In the genomic region with DNA sequence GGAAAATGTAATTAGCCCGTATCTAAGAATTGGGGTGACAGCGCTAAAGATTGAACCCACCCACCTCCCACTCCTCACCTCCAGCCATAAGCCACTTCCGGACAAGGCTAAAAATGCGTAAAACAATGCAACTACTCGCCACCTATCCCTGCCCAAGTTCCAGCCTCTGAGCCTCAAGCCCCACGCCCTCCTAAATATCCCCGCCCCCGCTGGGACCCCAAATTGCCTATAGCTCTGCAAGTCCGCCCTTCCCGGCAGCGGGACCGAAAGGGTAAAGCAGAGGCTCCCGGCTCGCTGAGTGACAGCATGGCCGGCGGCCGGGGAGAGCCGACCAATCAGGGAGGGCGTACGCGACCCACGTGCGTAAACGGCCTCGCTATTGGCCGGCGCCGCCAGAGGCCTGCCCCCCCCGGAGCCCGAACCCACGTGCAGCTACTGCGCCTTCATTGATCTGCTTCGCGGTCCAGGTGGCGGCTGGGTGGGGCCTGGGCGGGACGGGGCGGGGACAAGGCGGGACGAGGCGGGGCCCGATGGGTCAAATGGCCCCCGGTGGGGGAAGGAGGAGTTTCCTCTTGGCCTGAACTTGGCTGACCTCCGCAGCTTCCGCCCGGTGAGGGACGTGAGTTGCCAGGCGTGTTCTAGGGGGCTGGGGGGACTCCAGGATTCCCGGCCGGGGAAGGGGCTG, we compare ENCODE assay signal across 1 cellular context.
TF ChIP-seq lines count a peak whose summit lies in the region.

A gene (plus strand): TSS at position 564 of the 685 bp plus-strand sequence. CDS start 670 bp downstream, outside the sequence.

TF ChIP-seq in HCT116, 20 proteins besides CTCF, POLR2A, EP300 and RAD21 (continued from another document):
- TF ChIP-seq, protein P1, sequence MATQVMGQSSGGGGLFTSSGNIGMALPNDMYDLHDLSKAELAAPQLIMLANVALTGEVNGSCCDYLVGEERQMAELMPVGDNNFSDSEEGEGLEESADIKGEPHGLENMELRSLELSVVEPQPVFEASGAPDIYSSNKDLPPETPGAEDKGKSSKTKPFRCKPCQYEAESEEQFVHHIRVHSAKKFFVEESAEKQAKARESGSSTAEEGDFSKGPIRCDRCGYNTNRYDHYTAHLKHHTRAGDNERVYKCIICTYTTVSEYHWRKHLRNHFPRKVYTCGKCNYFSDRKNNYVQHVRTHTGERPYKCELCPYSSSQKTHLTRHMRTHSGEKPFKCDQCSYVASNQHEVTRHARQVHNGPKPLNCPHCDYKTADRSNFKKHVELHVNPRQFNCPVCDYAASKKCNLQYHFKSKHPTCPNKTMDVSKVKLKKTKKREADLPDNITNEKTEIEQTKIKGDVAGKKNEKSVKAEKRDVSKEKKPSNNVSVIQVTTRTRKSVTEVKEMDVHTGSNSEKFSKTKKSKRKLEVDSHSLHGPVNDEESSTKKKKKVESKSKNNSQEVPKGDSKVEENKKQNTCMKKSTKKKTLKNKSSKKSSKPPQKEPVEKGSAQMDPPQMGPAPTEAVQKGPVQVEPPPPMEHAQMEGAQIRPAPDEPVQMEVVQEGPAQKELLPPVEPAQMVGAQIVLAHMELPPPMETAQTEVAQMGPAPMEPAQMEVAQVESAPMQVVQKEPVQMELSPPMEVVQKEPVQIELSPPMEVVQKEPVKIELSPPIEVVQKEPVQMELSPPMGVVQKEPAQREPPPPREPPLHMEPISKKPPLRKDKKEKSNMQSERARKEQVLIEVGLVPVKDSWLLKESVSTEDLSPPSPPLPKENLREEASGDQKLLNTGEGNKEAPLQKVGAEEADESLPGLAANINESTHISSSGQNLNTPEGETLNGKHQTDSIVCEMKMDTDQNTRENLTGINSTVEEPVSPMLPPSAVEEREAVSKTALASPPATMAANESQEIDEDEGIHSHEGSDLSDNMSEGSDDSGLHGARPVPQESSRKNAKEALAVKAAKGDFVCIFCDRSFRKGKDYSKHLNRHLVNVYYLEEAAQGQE (IDR thresholded peaks at IDR 0.05; ENCODE audit: low read depth), result no peak
- TF ChIP-seq SP1 (IDR thresholded peaks at IDR 0.05; ENCODE audit: low read depth) (peak; percentile 94), TCF7L2 (IDR thresholded peaks at IDR 0.05; ENCODE audit: borderline replicate concordance, extremely low read depth, insufficient read depth, insufficient read length) (peak; percentile 93)
